Comparison of ENCODE assay signal across 10 cellular contexts in the genomic region with DNA sequence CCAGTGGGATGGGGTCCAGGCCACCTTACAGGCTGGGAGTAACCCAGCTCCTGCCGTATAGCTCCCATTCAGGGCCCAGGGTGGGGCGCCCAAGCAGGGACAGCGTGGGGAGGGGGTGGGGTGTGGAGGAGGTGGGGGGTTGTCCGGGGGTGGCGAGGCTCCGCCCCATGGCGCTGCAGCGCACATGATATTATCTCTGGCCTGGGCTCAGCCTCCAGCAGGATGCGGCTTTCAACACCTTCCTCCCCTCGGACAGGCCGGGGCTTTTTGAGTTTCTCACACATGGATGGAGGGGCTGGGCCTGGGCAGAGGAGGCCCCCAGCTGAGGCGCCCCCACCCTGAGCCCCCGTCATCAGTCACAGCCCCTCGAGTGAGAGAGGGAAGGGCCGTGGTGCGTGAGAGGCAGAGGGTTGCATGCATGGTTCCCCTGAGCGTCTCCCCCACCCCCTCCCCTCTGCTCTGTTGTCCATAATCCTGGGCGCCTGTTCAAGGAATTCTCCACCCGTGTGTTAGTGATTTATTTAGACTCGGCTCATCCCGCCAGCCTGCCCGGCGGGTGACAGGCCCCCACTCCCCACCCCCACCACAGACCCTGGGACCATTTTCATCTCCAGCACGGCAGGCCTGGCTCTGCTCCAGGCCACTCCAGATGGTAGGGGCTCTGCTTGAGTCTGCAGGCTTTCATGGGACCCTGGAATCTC. TPM values are rescaled to one million over a fixed set of nuclear protein-coding genes. Genes with fewer than 3 reads are reported as not detected.
DNase-seq lines count a peak whose midpoint lies in the region; ATAC-seq and TF ChIP-seq lines count a peak whose summit lies in the region.
"Had no signal": no experiment of that assay in that cellular context is flagged by ENCODE, and none has a peak within 500 bp of the region (broad histone marks: within the 10 kb centered on the region; RNA-seq: fewer than 3 reads in every experiment).

No MANE protein-coding gene starts in this region.

- ATAC-seq in sciatic nerve (peak; percentile 86), GM18861 (IDR thresholded peaks at IDR 0.05; ENCODE audit: unreplicated experiment) (no peak)
- ATAC-seq: activated CD4-positive, CD25-positive, alpha-beta regulatory T cell treated with anti-CD3 and anti-CD28 coated beads, Interleukin-2, amount 50 U/mL, for 24 hours had no signal

- TF ChIP-seq POLR2A in esophagus squamous epithelium (IDR thresholded peaks at IDR 0.05), result no peak

- H3K9me3 ChIP-seq in OCI-LY3 (ENCODE audit: insufficient read depth, low read length) (no peaks in the 10 kb centered on the region), cardiac muscle cell (ENCODE audit: low read depth) (no peaks in the 10 kb centered on the region), esophagus squamous epithelium (no peaks in the 10 kb centered on the region)

- H3K4me3 ChIP-seq in H7 (ENCODE audit: insufficient read depth, low read depth, low read length) (no peak overlapping the region), OCI-LY3 (ENCODE audit: low read length) (no peak overlapping the region), cardiac muscle cell (no peak overlapping the region), esophagus squamous epithelium (peak overlapping the region in 1 of 4 donors; percentile 40)

- intact Hi-C loops in sciatic nerve (cut with DNase I) (no loop called here), esophagus squamous epithelium (cut with DNase I) (no loop called here)

- peaks cover 5% of the 10 kb centered on the region; the same call in 1 of the 2 replicates for H3K27me3 ChIP-seq in H7 (ENCODE audit: control insufficient read depth, insufficient read depth, low read length)
- H3K27me3 ChIP-seq in OCI-LY3 (ENCODE audit: low read depth, low read length), result peaks cover 8% of the 10 kb centered on the region; the same call in 1 of the 2 replicates
- no peaks in the 10 kb centered on the region for H3K27me3 ChIP-seq in cardiac muscle cell
- H3K27me3 ChIP-seq in esophagus squamous epithelium, result peaks cover 0 to 17% (median 0%) of the 10 kb centered on the region in 4 donors

- H3K4me1 ChIP-seq in OCI-LY3 (ENCODE audit: low read length), result no peaks in the 10 kb centered on the region
- peaks cover 12% of the 10 kb centered on the region for H3K4me1 ChIP-seq in cardiac muscle cell (ENCODE audit: low read depth)
- peaks cover 0 to 18% (median 6%) of the 10 kb centered on the region in 3 donors for H3K4me1 ChIP-seq in esophagus squamous epithelium

- H2AFZ ChIP-seq in OCI-LY3 (ENCODE audit: low read depth, low read length), result no peak overlapping the region

- peak overlapping the region; percentile 20; the same call in 1 of the 2 replicates for H3K4me2 ChIP-seq in OCI-LY3 (ENCODE audit: low read length)

- H3K27ac ChIP-seq in OCI-LY3 (ENCODE audit: low read length) (no peak overlapping the region), cardiac muscle cell (no peak overlapping the region), esophagus squamous epithelium (no peak overlapping the region)

- H3K9ac ChIP-seq in OCI-LY3 (ENCODE audit: low read length), result no peak overlapping the region

- H4K20me1 ChIP-seq in OCI-LY3 (ENCODE audit: insufficient read depth, low read length), result no peaks in the 10 kb centered on the region

- DNase-seq in H7 (peak; percentile 75), cardiac muscle cell (ENCODE audit: low read depth in 1 of 2, low spot score in 1 of 2) (peak; percentile 44 to 75), sciatic nerve (ENCODE audit: low spot score) (no peak), Kasumi-1 (lab: John Stamatoyannopoulos, UW) (no peak), esophagus squamous epithelium (lab: John Stamatoyannopoulos, UW) (no peak)
- DNase-seq: dermis blood vessel endothelial cell, NCI-H1048 had no signal

- WGBS in esophagus squamous epithelium, 2 donors, result 23% methylated on average over 3 of the region's 24 CpGs; no CpG with 5 or more reads in 1 of the 2 donors

- TF ChIP-seq CTCF in OCI-LY3 (IDR thresholded peaks at IDR 0.05; ENCODE audit: low read depth, low read length), result no peak
- TF ChIP-seq CTCF in cardiac muscle cell (IDR thresholded peaks at IDR 0.05; ENCODE audit: low read depth, low read length), result no peak
- no peak for TF ChIP-seq CTCF in esophagus squamous epithelium (IDR thresholded peaks at IDR 0.05)

- no peaks in the 10 kb centered on the region for H3K79me2 ChIP-seq in OCI-LY3 (ENCODE audit: low read length)

- no peaks in the 10 kb centered on the region for H3K36me3 ChIP-seq in H7 (replicated peaks; ENCODE audit: control insufficient read depth, insufficient read depth, low read length)
- H3K36me3 ChIP-seq in OCI-LY3 (replicated peaks; ENCODE audit: low read depth, low read length), result no peaks in the 10 kb centered on the region
- H3K36me3 ChIP-seq in cardiac muscle cell, result no peaks in the 10 kb centered on the region
- no peaks in the 10 kb centered on the region for H3K36me3 ChIP-seq in esophagus squamous epithelium

RNA-seq across cellular contexts. Expression of gene WNT11, which starts 44.9 kb away (rescaled TPM):
- 1.0 and 1.2 TPM in 2 replicates for total RNA-seq in H7 (2014; rRNA removed; shearing (Covaris generic))
- total RNA-seq in cardiac muscle cell (107 and 114 TPM in 2 replicates), sciatic nerve (11.6 TPM), esophagus squamous epithelium (1 to 10 TPM in 1 of 4 donors, under 1 TPM in 3; 0.13 to 3.2 (median 0.38) TPM)
- 78.3 and 87.9 TPM in 2 replicates for polyA plus RNA-seq in cardiac muscle cell
- total RNA-seq: dermis blood vessel endothelial cell had no signal

Comparison
In these comparisons a context has a peak if more than half of its experiments do, and no peak if none do; other contexts are left out.
1. DNase-seq: peak in H7 (single experiment) and cardiac muscle cell (2 of 2); none in sciatic nerve (single experiment), Kasumi-1 (0 of 2) and esophagus squamous epithelium (single experiment).